In the genomic region with DNA sequence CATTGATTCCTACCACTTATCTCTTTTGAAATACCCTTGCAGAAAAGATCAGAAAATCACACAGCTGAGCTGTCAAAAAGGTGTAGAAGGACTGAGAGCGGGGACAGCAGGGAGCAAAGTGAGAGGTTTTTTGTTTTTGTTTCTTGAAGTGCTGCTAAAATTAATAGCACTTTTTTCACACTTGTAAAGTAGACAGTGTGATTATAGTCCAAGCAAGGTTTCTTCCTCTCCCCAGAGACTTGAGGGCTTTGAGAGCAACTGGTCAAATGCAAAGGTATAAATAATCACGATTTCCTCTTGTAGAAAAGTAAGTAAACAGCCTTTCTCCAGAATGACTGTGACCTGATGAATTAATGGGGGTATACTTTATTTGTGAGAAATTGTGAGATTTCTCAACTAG, we compare ENCODE assay signal across 37 cellular contexts.
DNase-seq lines count a peak whose midpoint lies in the region; ATAC-seq and TF ChIP-seq lines count a peak whose summit lies in the region.
"Had no signal": no experiment of that assay in that cellular context is flagged by ENCODE, and none has a peak within 500 bp of the region (broad histone marks: within the 10 kb centered on the region; RNA-seq: fewer than 3 reads in every experiment).

No MANE protein-coding gene starts in this region.

- no peak overlapping the region for H2AK5ac ChIP-seq in neuronal stem cell (ENCODE audit: low read depth, low read length)

- no peaks in the 10 kb centered on the region for H3K27me3 Mint-ChIP-seq in activated B cell treated with CpG ODN at 0.5 μM for 24 hours
- H3K27me3 Mint-ChIP-seq: activated CD8-positive, alpha-beta memory T cell treated with anti-CD3 and anti-CD28 coated beads, Interleukin-2, amount 10 ng/mL, durations not matched to agents 7 days and 5 days; progenitor cell of endocrine pancreas; stimulated activated naive CD8-positive, alpha-beta T cell treated with anti-CD3 and anti-CD28 coated beads, Interleukin-15, amount 100 ng/mL, for 72 hours; T-helper 17 cell had no signal

- H3K23ac ChIP-seq in neuronal stem cell (ENCODE audit: low read depth, low read length, poor library complexity): no peak overlapping the region

- no peak overlapping the region for H3K27ac Mint-ChIP-seq in activated B cell treated with CpG ODN at 0.5 μM for 24 hours
- H3K27ac Mint-ChIP-seq: activated CD8-positive, alpha-beta memory T cell treated with anti-CD3 and anti-CD28 coated beads, Interleukin-2, amount 10 ng/mL, durations not matched to agents 7 days and 5 days; activated naive CD8-positive, alpha-beta T cell treated with anti-CD3 and anti-CD28 coated beads, Interleukin-2, amount 50 U/mL, for 24 hours; CD8-positive, alpha-beta T cell; GM23338; naive thymus-derived CD8-positive, alpha-beta T cell; progenitor cell of endocrine pancreas; stimulated activated naive CD8-positive, alpha-beta T cell treated with anti-CD3 and anti-CD28 coated beads, Interleukin-15, amount 100 ng/mL, for 72 hours; T-helper 17 cell had no signal

- H4K8ac ChIP-seq in neuronal stem cell (ENCODE audit: low read depth, low read length): no peak overlapping the region

- POLR2A ChIA-PET in activated B cell treated with CpG ODN at 0.5 μM for 24 hours (lab: Charles Lee): interaction anchor here (0.6 kb wide), 1 partner anchor 185 kb away, joined by 3 read pairs; no protein-coding TSS in a partner anchor

- H3K4me2 ChIP-seq in neuronal stem cell (ENCODE audit: insufficient read depth, low read length, poor library complexity, severe bottlenecking): no peak overlapping the region
- H3K4me2 ChIP-seq: GM23338, hepatocyte, SK-N-SH had no signal

- H3K27ac ChIP-seq in neuronal stem cell (replicated peaks; ENCODE audit: low read length): no peak overlapping the region
- H3K27ac ChIP-seq: coronary artery, epithelial cell of prostate, hepatocyte, right lobe of liver, uterus had no signal

- ATAC-seq in GM18498 (IDR thresholded peaks at IDR 0.05; ENCODE audit: unreplicated experiment) (peak; percentile 75), GM19324 (IDR thresholded peaks at IDR 0.05; ENCODE audit: low FRiP score, unreplicated experiment) (peak; percentile 67), HG02610 (IDR thresholded peaks at IDR 0.05; ENCODE audit: unreplicated experiment) (peak; percentile 54), activated B cell treated with CpG ODN at 0.5 μM for 24 hours (ENCODE audit: low read depth) (no peak), GM18907 (IDR thresholded peaks at IDR 0.05; ENCODE audit: unreplicated experiment) (no peak), HG03097 (IDR thresholded peaks at IDR 0.05; ENCODE audit: low FRiP score, unreplicated experiment) (no peak)
- ATAC-seq: activated CD4-positive, CD25-positive, alpha-beta regulatory T cell treated with anti-CD3 and anti-CD28 coated beads, Interleukin-2, amount 50 U/mL, for 24 hours; activated CD8-positive, alpha-beta memory T cell treated with anti-CD3 and anti-CD28 coated beads, Interleukin-2, amount 10 ng/mL, durations not matched to agents 7 days and 5 days; activated naive CD8-positive, alpha-beta T cell treated with anti-CD3 and anti-CD28 coated beads, Interleukin-2, amount 50 U/mL, for 24 hours; activated T-cell treated with anti-CD3 and anti-CD28 coated beads, Interleukin-2, amount 50 U/mL, for 4 hours; CD8-positive, alpha-beta T cell; GM23338; naive thymus-derived CD8-positive, alpha-beta T cell; right lobe of liver; Right ventricle myocardium inferior; T-helper 17 cell had no signal

- H3K9me3 ChIP-seq in neuronal stem cell (replicated peaks in 1 of 2; ENCODE audit: control insufficient read depth in 2 of 2, insufficient read depth in 1 of 2, low read depth in 1 of 2, low read length in 2 of 2): peaks cover 3 to 28% of the 10 kb centered on the region in 2 donors
- H3K9me3 ChIP-seq: right lobe of liver, SK-N-SH, uterus had no signal

- WGBS in neuronal stem cell (ENCODE audit: extremely low coverage in 2 of 2, insufficient read length in 2 of 2, insufficient replicate concordance in 1 of 2), 2 donors: no CpG with 5 or more reads among the region's 2 CpGs

- CTCF ChIA-PET in activated B cell treated with CpG ODN at 0.5 μM for 24 hours (lab: Charles Lee): no interaction called here

- H3K18ac ChIP-seq in neuronal stem cell (ENCODE audit: low read length): no peak overlapping the region

- no peaks in the 10 kb centered on the region for H3K36me3 Mint-ChIP-seq in activated B cell treated with CpG ODN at 0.5 μM for 24 hours (ENCODE audit: low read depth)
- H3K36me3 Mint-ChIP-seq: activated CD8-positive, alpha-beta memory T cell treated with anti-CD3 and anti-CD28 coated beads, Interleukin-2, amount 10 ng/mL, durations not matched to agents 7 days and 5 days; CD8-positive, alpha-beta T cell had no signal

- no peaks in the 10 kb centered on the region for H3K36me3 ChIP-seq in neuronal stem cell (replicated peaks in 1 of 2; ENCODE audit: control insufficient read depth in 2 of 2, insufficient read depth in 2 of 2, low read length in 2 of 2)
- H3K36me3 ChIP-seq: right lobe of liver, uterus had no signal

- no peak overlapping the region for H2AFZ ChIP-seq in neuronal stem cell (ENCODE audit: low read length)
- H2AFZ ChIP-seq: GM23338, hepatocyte had no signal

- no peak overlapping the region for H2BK15ac ChIP-seq in neuronal stem cell (ENCODE audit: low read length)

- peaks cover 31% of the 10 kb centered on the region for H3K4me1 Mint-ChIP-seq in activated B cell treated with CpG ODN at 0.5 μM for 24 hours
- H3K4me1 Mint-ChIP-seq: activated CD8-positive, alpha-beta memory T cell treated with anti-CD3 and anti-CD28 coated beads, Interleukin-2, amount 10 ng/mL, durations not matched to agents 7 days and 5 days; activated naive CD8-positive, alpha-beta T cell treated with anti-CD3 and anti-CD28 coated beads, Interleukin-2, amount 50 U/mL, for 24 hours; GM23338; stimulated activated naive CD8-positive, alpha-beta T cell treated with anti-CD3 and anti-CD28 coated beads, Interleukin-15, amount 100 ng/mL, for 72 hours; T-helper 17 cell had no signal

- H4K91ac ChIP-seq in neuronal stem cell (ENCODE audit: low read depth, low read length, poor library complexity): no peak overlapping the region

- no peaks in the 10 kb centered on the region for H3K4me1 ChIP-seq in neuronal stem cell (ENCODE audit: control insufficient read depth in 2 of 2, insufficient read depth in 1 of 2, low read depth in 1 of 2, low read length in 2 of 2)
- H3K4me1 ChIP-seq: right lobe of liver, uterus had no signal

- intact Hi-C loops in activated B cell treated with CpG ODN at 0.5 μM for 24 hours (cut with micrococcal nuclease): no loop called here

- peaks cover 5% of the 10 kb centered on the region for H3K9me3 Mint-ChIP-seq in activated B cell treated with CpG ODN at 0.5 μM for 24 hours

- no peaks in the 10 kb centered on the region for H3K27me3 ChIP-seq in neuronal stem cell (ENCODE audit: control insufficient read depth in 3 of 3, insufficient read depth in 3 of 3, low read depth in 1 of 3, low read length in 3 of 3)
- H3K27me3 ChIP-seq: hepatocyte, right lobe of liver, uterus had no signal

- H3K14ac ChIP-seq in neuronal stem cell (ENCODE audit: low read length): no peak overlapping the region

- H3K79me1 ChIP-seq in neuronal stem cell (ENCODE audit: low read depth, low read length): no peaks in the 10 kb centered on the region

- H2BK12ac ChIP-seq in neuronal stem cell (ENCODE audit: low read length): no peak overlapping the region

- no peak overlapping the region for H3K4ac ChIP-seq in neuronal stem cell (ENCODE audit: low read length)

- no peak overlapping the region for H2BK120ac ChIP-seq in neuronal stem cell (ENCODE audit: low read depth, low read length)

- H2BK5ac ChIP-seq in neuronal stem cell (ENCODE audit: low read length): no peak overlapping the region

- H3K4me3 Mint-ChIP-seq in activated B cell treated with CpG ODN at 0.5 μM for 24 hours: peak overlapping the region; percentile 1
- H3K4me3 Mint-ChIP-seq: activated CD8-positive, alpha-beta memory T cell treated with anti-CD3 and anti-CD28 coated beads, Interleukin-2, amount 10 ng/mL, durations not matched to agents 7 days and 5 days; activated naive CD8-positive, alpha-beta T cell treated with anti-CD3 and anti-CD28 coated beads, Interleukin-2, amount 50 U/mL, for 24 hours; activated T-cell treated with anti-CD3 and anti-CD28 coated beads, Interleukin-2, amount 50 U/mL, for 4 hours; CD8-positive, alpha-beta T cell; GM23338; naive thymus-derived CD8-positive, alpha-beta T cell; stimulated activated naive CD8-positive, alpha-beta T cell treated with anti-CD3 and anti-CD28 coated beads, Interleukin-15, amount 100 ng/mL, for 72 hours; T-helper 17 cell had no signal

- H3K4me3 ChIP-seq in neuronal stem cell (ENCODE audit: low read length in 2 of 2): no peak overlapping the region
- H3K4me3 ChIP-seq: coronary artery, GM23338, hepatocyte, right lobe of liver, uterus had no signal

- TF ChIP-seq CTCF in activated B cell treated with CpG ODN at 0.5 μM for 24 hours (IDR thresholded peaks at IDR 0.05): no peak

- no peak overlapping the region for H3K9ac ChIP-seq in neuronal stem cell (ENCODE audit: low read depth, low read length, poor library complexity)
- H3K9ac ChIP-seq: SK-N-SH had no signal

- DNase-seq in activated B cell treated with CpG ODN at 0.5 μM for 24 hours (no peak), neuronal stem cell (ENCODE audit: low spot score) (no peak)
- DNase-seq in activated effector memory CD4-positive, alpha-beta T cell treated with Interleukin-2 at 50 U/mL for 16 hours: no peak
- DNase-seq: activated CD4-positive, alpha-beta T cell treated with anti-CD3 and anti-CD28 coated beads, Interleukin-2, amount 50 U/mL, for 4 hours; activated CD8-positive, alpha-beta memory T cell treated with anti-CD3 and anti-CD28 coated beads, Interleukin-2, amount 10 ng/mL, durations not matched to agents 7 days and 5 days; activated naive CD8-positive, alpha-beta T cell treated with anti-CD3 and anti-CD28 coated beads, Interleukin-2, amount 50 U/mL, for 24 hours; activated T-cell treated with anti-CD3 and anti-CD28 coated beads, Interleukin-2, amount 50 U/mL, for 4 hours; CD8-positive, alpha-beta T cell; effector CD8-positive, alpha-beta T cell; EL; IMR-90; kidney glomerular epithelial cell; naive thymus-derived CD8-positive, alpha-beta T cell; NCI-H1092 treated with DMSO at 0.1 percent for 48 hours; NCI-H187; NCI-H2171; NCI-H526; NK-92 treated with Interleukin-12 subunit alpha and Interleukin-12 subunit beta, amount 100 ng/mL, for 24 hours; nucleus accumbens; right lobe of liver; SK-N-SH; stimulated activated CD8-positive, alpha-beta memory T cell treated with anti-CD3 and anti-CD28 coated beads, Interleukin-4, amount 100 ng/mL, for 48 hours; stimulated activated naive CD8-positive, alpha-beta T cell treated with anti-CD3 and anti-CD28 coated beads, Interleukin-15, amount 100 ng/mL, for 72 hours; T-helper 17 cell; uterus had no signal

Comparison
In these comparisons a context has a peak if more than half of its experiments do, and no peak if none do; other contexts are left out.
1. ATAC-seq: peak in GM18498 (single experiment), GM19324 (single experiment) and HG02610 (single experiment); none in activated B cell treated with CpG ODN at 0.5 μM for 24 hours (single experiment), GM18907 (single experiment) and HG03097 (single experiment).